ENCODE assay signal across 1 cellular context in genomic region chr4:153950100-153950979, GRCh38.
TF ChIP-seq lines count a peak whose summit lies in the region.

No MANE protein-coding gene starts in this region.

TF ChIP-seq in K562, 482 proteins besides CTCF, POLR2A, EP300 and RAD21 (continued from another document and continues in another):
- no peak for TF ChIP-seq IRF9 (tag; IDR thresholded peaks at IDR 0.05)
- no peak for TF ChIP-seq ZNF780A (CRISPR knock-in tag; IDR thresholded peaks at IDR 0.05)
- 0 out of 2 replicates have a peak, but pooled peaks have one; percentile 21 for TF ChIP-seq MBD2 (IDR thresholded peaks at IDR 0.05; ENCODE audit: borderline replicate concordance, low read depth)
- TF ChIP-seq EGR1 (conservative IDR thresholded peaks at IDR 0.05): no peak
- no peak for TF ChIP-seq BMI1 (IDR thresholded peaks at IDR 0.05; ENCODE audit: low read length)
- no peak for TF ChIP-seq YY1 (IDR thresholded peaks at IDR 0.05; ENCODE audit: borderline replicate concordance in 1 of 3, control insufficient read depth in 1 of 3, extremely low read depth in 1 of 3, insufficient read depth in 3 of 3, insufficient read length in 1 of 3, insufficient replicate concordance in 2 of 3, low read depth in 1 of 3, low read length in 2 of 3)
- no peak for TF ChIP-seq NR3C1 (CRISPR knock-in tag; IDR thresholded peaks at IDR 0.05)
- no peak for TF ChIP-seq ZNF785 (CRISPR knock-in tag; IDR thresholded peaks at IDR 0.05)
- TF ChIP-seq ZNF408 (CRISPR knock-in tag; IDR thresholded peaks at IDR 0.05; ENCODE audit: low read depth): no peak
- no peak for TF ChIP-seq TCF7 (IDR thresholded peaks at IDR 0.05; ENCODE audit: borderline replicate concordance)
- no peak for TF ChIP-seq SMAD4 (CRISPR knock-in tag; conservative IDR thresholded peaks at IDR 0.05)
- no peak for TF ChIP-seq POLR2AphosphoS2 (IDR thresholded peaks at IDR 0.05; ENCODE audit: low read length)
- no peak for TF ChIP-seq PYGO2 (tag; IDR thresholded peaks at IDR 0.05)
- peak; percentile 74 for TF ChIP-seq HMBOX1 (IDR thresholded peaks at IDR 0.05)
- TF ChIP-seq CREB5 (CRISPR knock-in tag; IDR thresholded peaks at IDR 0.05): no peak
- no peak for TF ChIP-seq FIP1L1 (IDR thresholded peaks at IDR 0.05; ENCODE audit: low read depth, low read length, poor library complexity, severe bottlenecking)
- no peak for TF ChIP-seq SREBF2 (CRISPR knock-in tag; IDR thresholded peaks at IDR 0.05)
- no peak for TF ChIP-seq ZNF175 (CRISPR knock-in tag; IDR thresholded peaks at IDR 0.05; ENCODE audit: low read depth)
- TF ChIP-seq LARP7 (IDR thresholded peaks at IDR 0.05): no peak
- no peak for TF ChIP-seq E2F4 (CRISPR knock-in tag; IDR thresholded peaks at IDR 0.05; ENCODE audit: low read depth)
- no peak for TF ChIP-seq ESRRA (IDR thresholded peaks at IDR 0.05; ENCODE audit: borderline replicate concordance, low read depth)
- TF ChIP-seq, protein P1, sequence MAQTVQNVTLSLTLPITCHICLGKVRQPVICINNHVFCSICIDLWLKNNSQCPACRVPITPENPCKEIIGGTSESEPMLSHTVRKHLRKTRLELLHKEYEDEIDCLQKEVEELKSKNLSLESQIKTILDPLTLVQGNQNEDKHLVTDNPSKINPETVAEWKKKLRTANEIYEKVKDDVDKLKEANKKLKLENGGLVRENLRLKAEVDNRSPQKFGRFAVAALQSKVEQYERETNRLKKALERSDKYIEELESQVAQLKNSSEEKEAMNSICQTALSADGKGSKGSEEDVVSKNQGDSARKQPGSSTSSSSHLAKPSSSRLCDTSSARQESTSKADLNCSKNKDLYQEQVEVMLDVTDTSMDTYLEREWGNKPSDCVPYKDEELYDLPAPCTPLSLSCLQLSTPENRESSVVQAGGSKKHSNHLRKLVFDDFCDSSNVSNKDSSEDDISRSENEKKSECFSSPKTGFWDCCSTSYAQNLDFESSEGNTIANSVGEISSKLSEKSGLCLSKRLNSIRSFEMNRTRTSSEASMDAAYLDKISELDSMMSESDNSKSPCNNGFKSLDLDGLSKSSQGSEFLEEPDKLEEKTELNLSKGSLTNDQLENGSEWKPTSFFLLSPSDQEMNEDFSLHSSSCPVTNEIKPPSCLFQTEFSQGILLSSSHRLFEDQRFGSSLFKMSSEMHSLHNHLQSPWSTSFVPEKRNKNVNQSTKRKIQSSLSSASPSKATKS (CRISPR knock-in tag; IDR thresholded peaks at IDR 0.05): no peak
- TF ChIP-seq BDP1 (IDR thresholded peaks at IDR 0.05; ENCODE audit: insufficient read depth, insufficient read length): no peak
- no peak for TF ChIP-seq BRD4 (IDR thresholded peaks at IDR 0.05)
- no peak for TF ChIP-seq ZNF444 (CRISPR knock-in tag; IDR thresholded peaks at IDR 0.05)
- TF ChIP-seq ZNF778 (CRISPR knock-in tag; IDR thresholded peaks at IDR 0.05): no peak
- TF ChIP-seq ZFPM2 (CRISPR knock-in tag; IDR thresholded peaks at IDR 0.05): no peak
- no peak for TF ChIP-seq ZNF165 (CRISPR knock-in tag; IDR thresholded peaks at IDR 0.05; ENCODE audit: borderline replicate concordance)
- TF ChIP-seq ETS1 (conservative IDR thresholded peaks at IDR 0.05; ENCODE audit: control insufficient read depth, low read depth, low read length): no peak
- no peak for TF ChIP-seq ARID4B (CRISPR knock-in tag; IDR thresholded peaks at IDR 0.05)
- TF ChIP-seq GATAD2B (IDR thresholded peaks at IDR 0.05; ENCODE audit: borderline replicate concordance): no peak
- TF ChIP-seq IRF1 (CRISPR knock-in tag; IDR thresholded peaks at IDR 0.05; ENCODE audit: borderline replicate concordance): no peak
- no peak for TF ChIP-seq HLTF (IDR thresholded peaks at IDR 0.05)
- TF ChIP-seq PHF8 (IDR thresholded peaks at IDR 0.05; ENCODE audit: borderline replicate concordance, low read length): no peak
- TF ChIP-seq NFIX (CRISPR knock-in tag; IDR thresholded peaks at IDR 0.05; ENCODE audit: low read depth): no peak
- TF ChIP-seq COPS2 (conservative IDR thresholded peaks at IDR 0.05): no peak
- no peak for TF ChIP-seq PHB (CRISPR knock-in tag; IDR thresholded peaks at IDR 0.05)
- TF ChIP-seq, protein P2, sequence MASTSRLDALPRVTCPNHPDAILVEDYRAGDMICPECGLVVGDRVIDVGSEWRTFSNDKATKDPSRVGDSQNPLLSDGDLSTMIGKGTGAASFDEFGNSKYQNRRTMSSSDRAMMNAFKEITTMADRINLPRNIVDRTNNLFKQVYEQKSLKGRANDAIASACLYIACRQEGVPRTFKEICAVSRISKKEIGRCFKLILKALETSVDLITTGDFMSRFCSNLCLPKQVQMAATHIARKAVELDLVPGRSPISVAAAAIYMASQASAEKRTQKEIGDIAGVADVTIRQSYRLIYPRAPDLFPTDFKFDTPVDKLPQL (IDR thresholded peaks at IDR 0.05; ENCODE audit: extremely low read depth, insufficient read length): no peak
- no peak for TF ChIP-seq POLR2H (tag; IDR thresholded peaks at IDR 0.05; ENCODE audit: low read depth)
- no peak for TF ChIP-seq SMARCC2 (IDR thresholded peaks at IDR 0.05; ENCODE audit: low read depth)
- no peak for TF ChIP-seq BRD9 (IDR thresholded peaks at IDR 0.05; ENCODE audit: low read depth, partially characterized antibody)
- TF ChIP-seq, protein P3, sequence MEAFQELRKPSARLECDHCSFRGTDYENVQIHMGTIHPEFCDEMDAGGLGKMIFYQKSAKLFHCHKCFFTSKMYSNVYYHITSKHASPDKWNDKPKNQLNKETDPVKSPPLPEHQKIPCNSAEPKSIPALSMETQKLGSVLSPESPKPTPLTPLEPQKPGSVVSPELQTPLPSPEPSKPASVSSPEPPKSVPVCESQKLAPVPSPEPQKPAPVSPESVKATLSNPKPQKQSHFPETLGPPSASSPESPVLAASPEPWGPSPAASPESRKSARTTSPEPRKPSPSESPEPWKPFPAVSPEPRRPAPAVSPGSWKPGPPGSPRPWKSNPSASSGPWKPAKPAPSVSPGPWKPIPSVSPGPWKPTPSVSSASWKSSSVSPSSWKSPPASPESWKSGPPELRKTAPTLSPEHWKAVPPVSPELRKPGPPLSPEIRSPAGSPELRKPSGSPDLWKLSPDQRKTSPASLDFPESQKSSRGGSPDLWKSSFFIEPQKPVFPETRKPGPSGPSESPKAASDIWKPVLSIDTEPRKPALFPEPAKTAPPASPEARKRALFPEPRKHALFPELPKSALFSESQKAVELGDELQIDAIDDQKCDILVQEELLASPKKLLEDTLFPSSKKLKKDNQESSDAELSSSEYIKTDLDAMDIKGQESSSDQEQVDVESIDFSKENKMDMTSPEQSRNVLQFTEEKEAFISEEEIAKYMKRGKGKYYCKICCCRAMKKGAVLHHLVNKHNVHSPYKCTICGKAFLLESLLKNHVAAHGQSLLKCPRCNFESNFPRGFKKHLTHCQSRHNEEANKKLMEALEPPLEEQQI (IDR thresholded peaks at IDR 0.05): no peak
- no peak for TF ChIP-seq ADNP (tag; IDR thresholded peaks at IDR 0.05)
- TF ChIP-seq PML (IDR thresholded peaks at IDR 0.05; ENCODE audit: low read length): peak; percentile 25; the same call in 1 of the 2 replicates
- TF ChIP-seq PKNOX1 (IDR thresholded peaks at IDR 0.05): no peak
- TF ChIP-seq, protein P4, sequence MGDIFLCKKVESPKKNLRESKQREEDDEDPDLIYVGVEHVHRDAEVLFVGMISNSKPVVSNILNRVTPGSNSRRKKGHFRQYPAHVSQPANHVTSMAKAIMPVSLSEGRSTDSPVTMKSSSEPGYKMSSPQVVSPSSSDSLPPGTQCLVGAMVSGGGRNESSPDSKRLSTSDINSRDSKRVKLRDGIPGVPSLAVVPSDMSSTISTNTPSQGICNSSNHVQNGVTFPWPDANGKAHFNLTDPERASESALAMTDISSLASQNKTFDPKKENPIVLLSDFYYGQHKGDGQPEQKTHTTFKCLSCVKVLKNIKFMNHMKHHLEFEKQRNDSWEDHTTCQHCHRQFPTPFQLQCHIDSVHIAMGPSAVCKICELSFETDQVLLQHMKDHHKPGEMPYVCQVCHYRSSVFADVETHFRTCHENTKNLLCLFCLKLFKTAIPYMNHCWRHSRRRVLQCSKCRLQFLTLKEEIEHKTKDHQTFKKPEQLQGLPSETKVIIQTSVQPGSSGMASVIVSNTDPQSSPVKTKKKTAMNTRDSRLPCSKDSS (IDR thresholded peaks at IDR 0.05; ENCODE audit: low read depth, partially characterized antibody): no peak
